Comparison of ENCODE assay signal across 22 cellular contexts in the genomic region with DNA sequence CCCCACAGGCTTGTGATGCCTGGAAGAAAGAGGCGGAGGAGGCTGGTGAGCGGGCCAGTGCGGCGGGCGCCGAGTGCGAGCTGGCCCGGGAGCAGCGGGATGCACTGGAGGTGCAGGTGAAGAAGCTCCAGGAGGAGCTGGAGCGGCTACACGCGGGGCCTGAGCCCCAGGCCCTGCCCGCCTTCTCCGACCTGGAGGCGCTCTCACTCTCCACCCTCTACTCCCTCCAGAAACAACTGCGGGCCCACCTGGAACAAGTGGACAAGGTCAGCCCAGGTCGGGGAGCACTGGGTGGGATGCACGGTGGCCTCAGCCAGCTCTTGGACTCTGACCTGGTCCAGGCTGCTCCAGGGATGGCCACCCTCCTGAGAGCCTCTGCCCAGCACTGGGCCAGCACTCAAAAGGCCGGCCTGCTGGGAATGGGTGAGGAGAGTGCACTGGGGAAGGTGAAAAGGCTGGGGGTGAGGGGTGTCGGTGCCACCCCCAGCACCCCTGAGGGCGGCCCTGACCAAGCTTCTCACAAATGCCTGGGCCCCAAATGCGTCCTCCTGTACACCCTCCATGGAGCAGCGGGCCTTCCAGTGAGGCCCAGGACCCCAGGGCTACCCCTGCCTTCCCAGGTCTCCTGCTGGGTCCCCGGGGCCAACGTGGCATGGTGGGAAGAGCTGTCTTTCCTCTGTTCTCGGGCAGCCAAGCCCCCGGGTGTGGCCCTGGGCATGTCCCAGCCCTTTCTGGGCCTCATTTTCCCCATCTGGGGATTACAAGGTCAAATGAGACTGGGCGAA. TPM values are rescaled to one million over a fixed set of nuclear protein-coding genes. Genes with fewer than 3 reads are reported as not detected.
DNase-seq lines count a peak whose midpoint lies in the region; ATAC-seq, FAIRE-seq and TF ChIP-seq lines count a peak whose summit lies in the region.
"Had no signal": no experiment of that assay in that cellular context is flagged by ENCODE, and none has a peak within 500 bp of the region (broad histone marks: within the 10 kb centered on the region; RNA-seq: fewer than 3 reads in every experiment).

No MANE protein-coding gene starts in this region.

- TF ChIP-seq RAD21 in GM12878 (IDR thresholded peaks at IDR 0.05; ENCODE audit: insufficient read depth, low read depth, low read length): no peak

- FAIRE-seq in GM12878 (lab: Jason Lieb, UNC): no peak
- FAIRE-seq: endometrium had no signal

- TF ChIP-seq CTCF in right atrium auricular region (IDR thresholded peaks at IDR 0.05): no peak
- no peak for TF ChIP-seq CTCF in GM12878 (IDR thresholded peaks at IDR 0.05 in 2 of 3, conservative IDR thresholded peaks at IDR 0.05 in 1 of 3; ENCODE audit: control insufficient read depth in 2 of 3, extremely low read depth in 1 of 3, insufficient read depth in 1 of 3, low read depth in 3 of 3, low read length in 3 of 3)
- no peak for TF ChIP-seq CTCF in neutrophil (IDR thresholded peaks at IDR 0.05)

- peak; percentile 57; the same call in 1 of the 2 replicates for TF ChIP-seq POLR2A in GM12878 (IDR thresholded peaks at IDR 0.05; ENCODE audit: low read depth, low read length)

- H3K4me3 ChIP-seq in right cardiac atrium (ENCODE audit: low read length): no peak overlapping the region
- H3K4me3 ChIP-seq in right atrium auricular region: no peak overlapping the region
- no peak overlapping the region for H3K4me3 ChIP-seq in GM12878
- H3K4me3 ChIP-seq in neutrophil (ENCODE audit: low read depth in 1 of 2, low read length in 1 of 2): no peak overlapping the region
- H3K4me3 ChIP-seq: gastroesophageal sphincter, GM23338, skin epidermis, upper lobe of left lung had no signal

- peak in 2 of 3 donors; percentile 40 to 53 for DNase-seq in right cardiac atrium
- DNase-seq in right atrium auricular region (ENCODE audit: low spot score): no peak
- DNase-seq in GM12878 (ENCODE audit: low read depth, low spot score): no peak
- DNase-seq in NCI-H69 (lab: John Stamatoyannopoulos, UW): no peak
- DNase-seq in DMS79 treated with DMSO at 0.1 percent for 48 hours (lab: John Stamatoyannopoulos, UW): no peak
- DNase-seq: activated CD4-positive, alpha-beta T cell treated with anti-CD3 and anti-CD28 coated beads, Interleukin-2, amount 10 ng/mL, durations not matched to agents 7 days and 5 days; activated naive CD4-positive, alpha-beta T cell treated with anti-CD3 and anti-CD28 coated beads for 36 hours; Calu3; HFFc6; hippocampal formation; mesendoderm; OCI-M1; Right ventricle myocardium superior; stimulated activated CD8-positive, alpha-beta memory T cell treated with anti-CD3 and anti-CD28 coated beads, Interleukin-4, amount 100 ng/mL, for 48 hours; upper lobe of left lung had no signal

- H3K27ac ChIP-seq in right cardiac atrium (ENCODE audit: low read length) (no peak overlapping the region), right atrium auricular region (no peak overlapping the region), GM12878 (ENCODE audit: control insufficient read depth, insufficient read depth) (no peak overlapping the region), neutrophil (peak overlapping the region; percentile 23)
- H3K27ac ChIP-seq: C4-2B, upper lobe of left lung had no signal

- H4K20me1 ChIP-seq in GM12878 (ENCODE audit: control insufficient read depth, insufficient read depth): no peaks in the 10 kb centered on the region

- BruUV-seq in GM12878 (replicated peaks; lab: Mats Ljungman, UMichigan): no TSS peak

- no peak for TF ChIP-seq EP300 in GM12878 (IDR thresholded peaks at IDR 0.05; ENCODE audit: borderline replicate concordance in 1 of 2, control insufficient read depth in 1 of 2, low read depth in 2 of 2, low read length in 2 of 2)

- WGBS in right cardiac atrium: 86% methylated on average over 28 of the region's 28 CpGs
- 94% methylated on average over 19 of the region's 28 CpGs for WGBS in GM12878 (ENCODE audit: insufficient coverage, insufficient replicate concordance, low lambda C conversion rate, missing lambda C conversion rate)

- H3K36me3 ChIP-seq in right atrium auricular region: peaks cover 63% of the 10 kb centered on the region
- H3K36me3 ChIP-seq in GM12878 (ENCODE audit: control insufficient read depth in 2 of 2, insufficient read depth in 2 of 2, low read length in 1 of 2): peaks cover 14% of the 10 kb centered on the region in 2 experiments; a peak in 3 of 4 replicates
- peaks cover 83% of the 10 kb centered on the region for H3K36me3 ChIP-seq in neutrophil

- in situ Hi-C loops in GM12878 (cut with MboI): no loop called here

- H3K4me1 ChIP-seq in right cardiac atrium (ENCODE audit: control insufficient read depth, insufficient read depth, low read length) (peaks cover 9% of the 10 kb centered on the region), right atrium auricular region (peaks cover 0 to 36% of the 10 kb centered on the region in 2 donors), GM12878 (ENCODE audit: control insufficient read depth, insufficient read depth, low read length) (no peaks in the 10 kb centered on the region), neutrophil (ENCODE audit: control insufficient read depth in 1 of 2, insufficient read depth in 1 of 2, low read depth in 1 of 2, low read length in 1 of 2) (no peaks in the 10 kb centered on the region)

- no peak for ATAC-seq in right cardiac atrium
- ATAC-seq in GM12878: no peak
- ATAC-seq in HG03108 (IDR thresholded peaks at IDR 0.05; ENCODE audit: unreplicated experiment): no peak
- ATAC-seq: gastroesophageal sphincter, GM23338 had no signal

- POLR2A ChIA-PET in GM12878 (lab: Charles Lee): interaction anchor here (0.6 to 2.0 kb wide), 4 partner anchors 15 to 81 kb away, joined by 3 to 7 read pairs (median 4); partner anchors contain the start of gene WBP2

- no peaks in the 10 kb centered on the region for H3K79me2 ChIP-seq in GM12878 (ENCODE audit: control insufficient read depth, insufficient read depth, low read length)

- no peak overlapping the region for H2AFZ ChIP-seq in GM12878 (ENCODE audit: control insufficient read depth, low read depth, low read length)
- H2AFZ ChIP-seq: GM23338 had no signal

- intact Hi-C loops in right cardiac atrium (cut with DNase I) (no loop called here), GM12878 (cut with micrococcal nuclease; ENCODE audit: unreplicated experiment) (no loop called here)

- CTCF ChIA-PET in GM12878 (lab: Yijun Ruan, JAX): interaction anchor here (0.5 kb wide), 1 partner anchor 27 kb away, joined by 4 read pairs; no protein-coding TSS in a partner anchor

- H3K27me3 ChIP-seq in right cardiac atrium (ENCODE audit: control insufficient read depth, insufficient read depth): no peaks in the 10 kb centered on the region
- H3K27me3 ChIP-seq in right atrium auricular region: no peaks in the 10 kb centered on the region
- no peaks in the 10 kb centered on the region for H3K27me3 ChIP-seq in GM12878 (replicated peaks in 1 of 2; ENCODE audit: control insufficient read depth in 2 of 2, insufficient read depth in 2 of 2, low read length in 1 of 2)
- H3K27me3 ChIP-seq in neutrophil: no peaks in the 10 kb centered on the region
- H3K27me3 ChIP-seq: gastroesophageal sphincter, upper lobe of left lung had no signal

- SMC1A ChIA-PET in GM12878 (lab: Charles Lee; ENCODE audit: uncharacterized antibody, unreplicated experiment): no interaction called here

- no peaks in the 10 kb centered on the region for H3K9me3 ChIP-seq in right cardiac atrium (ENCODE audit: control insufficient read depth, low read length)
- no peaks in the 10 kb centered on the region for H3K9me3 ChIP-seq in right atrium auricular region
- no peaks in the 10 kb centered on the region for H3K9me3 ChIP-seq in GM12878 (replicated peaks; ENCODE audit: control insufficient read depth, insufficient read depth, low read length)
- H3K9me3 ChIP-seq in neutrophil: no peaks in the 10 kb centered on the region
- H3K9me3 ChIP-seq: gastroesophageal sphincter, upper lobe of left lung had no signal

- no peak overlapping the region for H3K9ac ChIP-seq in GM12878 (ENCODE audit: control insufficient read depth, insufficient read depth, low read length)

- RAD21 ChIA-PET in GM12878 (lab: Charles Lee; ENCODE audit: unreplicated experiment): no interaction called here

- H3K4me2 ChIP-seq in GM12878 (ENCODE audit: control insufficient read depth, insufficient read depth): no peak overlapping the region
- H3K4me2 ChIP-seq: GM23338 had no signal

RNA-seq across cellular contexts. Expression of gene UNC13D, which starts 20.8 kb away (rescaled TPM):
- 10 to 100 TPM; 12.6 to 30.4 (median 27.4) TPM for total RNA-seq in right cardiac atrium
- 18.8 TPM for polyA plus RNA-seq in right cardiac atrium
- total RNA-seq in right atrium auricular region: 10 to 100 TPM; 11.1 to 25.9 TPM
- 128 and 142 TPM in 2 replicates for total RNA-seq in GM12878 (2013; cell fraction: nucleolus; rRNA removed)
- total RNA-seq in GM12878 (2014; rRNA removed): 37.9 and 45.2 TPM in 2 replicates
- total RNA-seq in GM12878 (2014; rRNA removed; fragmentation: Illumina TruSeq; extraction: Trizol): 10.0 and 10.3 TPM in 2 replicates
- 58.6 and 63.9 TPM in 2 replicates for total RNA-seq in GM12878 (2021)
- polyA plus RNA-seq in GM12878 (2011; ENCODE audit: low read depth): 46.6 TPM
- 9.2 and 15.5 TPM in 2 replicates for polyA plus RNA-seq in GM12878 (2011; rRNA removed)
- 11.1 and 15.5 TPM in 2 replicates for polyA plus RNA-seq in GM12878 (2011; cell fraction: cytosol; rRNA removed)
- polyA plus RNA-seq in GM12878 (2011; cell fraction: nucleus; rRNA removed): 157 and 179 TPM in 2 replicates
- 42.6 and 46.6 TPM in 2 replicates for polyA plus RNA-seq in GM12878 (2012)
- 4.0 and 14.4 TPM in 2 replicates for polyA plus RNA-seq in GM12878 (2014; fragmentation: Illumina TruSeq; extraction: Trizol)
- 1 to 10 TPM in 1 of 2 experiments, under 1 TPM in 1; 0.32 to 1.6 TPM for polyA plus RNA-seq in GM12878 (2014; fragmentation: Nextera tagmentation; extraction: Ambion mirVana)
- polyA plus RNA-seq in GM12878 (2014; rRNA removed): 37.1 and 46.0 TPM in 2 replicates
- 10 to 100 TPM; 34.9 to 37.4 TPM for polyA plus RNA-seq in GM12878 (2016; fragmentation: Nextera tagmentation; extraction: Ambion mirVana)
- polyA minus RNA-seq in GM12878 (2011; rRNA and poly(A)+ RNA removed): 12.5 and 23.1 TPM in 2 replicates
- 9.7 and 12.6 TPM in 2 replicates for polyA minus RNA-seq in GM12878 (2011; cell fraction: cytosol; rRNA and poly(A)+ RNA removed)
- polyA minus RNA-seq in GM12878 (2011; cell fraction: nucleus; rRNA and poly(A)+ RNA removed): 47.1 and 66.4 TPM in 2 replicates

RNA-seq across cellular contexts. Expression of gene WBP2, which starts 31.7 kb away (rescaled TPM):
- 100 to 1,000 TPM; 112 to 128 (median 118) TPM for total RNA-seq in right cardiac atrium
- polyA plus RNA-seq in right cardiac atrium: 109 TPM
- total RNA-seq in right atrium auricular region: 100 to 1,000 TPM in 1 of 2 donors, 10 to 100 TPM in 1; 100.0 to 163 TPM
- 24.5 and 27.7 TPM in 2 replicates for total RNA-seq in GM12878 (2013; cell fraction: nucleolus; rRNA removed)
- 26.0 and 28.4 TPM in 2 replicates for total RNA-seq in GM12878 (2014; rRNA removed)
- total RNA-seq in GM12878 (2014; rRNA removed; fragmentation: Illumina TruSeq; extraction: Trizol): 11.8 and 12.1 TPM in 2 replicates
- total RNA-seq in GM12878 (2021): 53.9 and 56.4 TPM in 2 replicates
- 45.2 TPM for polyA plus RNA-seq in GM12878 (2011; ENCODE audit: low read depth)
- 12.7 and 18.6 TPM in 2 replicates for polyA plus RNA-seq in GM12878 (2011; rRNA removed)
- polyA plus RNA-seq in GM12878 (2011; cell fraction: cytosol; rRNA removed): 18.8 and 21.9 TPM in 2 replicates
- polyA plus RNA-seq in GM12878 (2011; cell fraction: nucleus; rRNA removed): 60.2 and 65.4 TPM in 2 replicates
- polyA plus RNA-seq in GM12878 (2012): 80.3 and 82.1 TPM in 2 replicates
- polyA plus RNA-seq in GM12878 (2014; fragmentation: Illumina TruSeq; extraction: Trizol): 40.8 and 53.4 TPM in 2 replicates
- polyA plus RNA-seq in GM12878 (2014; fragmentation: Nextera tagmentation; extraction: Ambion mirVana): 1 to 10 TPM; 1.5 to 3.0 TPM
- 26.6 and 30.9 TPM in 2 replicates for polyA plus RNA-seq in GM12878 (2014; rRNA removed)
- polyA plus RNA-seq in GM12878 (2016; fragmentation: Nextera tagmentation; extraction: Ambion mirVana): 10 to 100 TPM; 49.8 to 57.3 TPM
- 20.7 and 21.9 TPM in 2 replicates for polyA minus RNA-seq in GM12878 (2011; rRNA and poly(A)+ RNA removed)
- 11.9 and 13.1 TPM in 2 replicates for polyA minus RNA-seq in GM12878 (2011; cell fraction: cytosol; rRNA and poly(A)+ RNA removed)
- 21.2 and 23.5 TPM in 2 replicates for polyA minus RNA-seq in GM12878 (2011; cell fraction: nucleus; rRNA and poly(A)+ RNA removed)

RNA-seq across cellular contexts. Expression of gene UNK, which starts 38.8 kb away (rescaled TPM):
- total RNA-seq in right cardiac atrium (10 to 100 TPM; 18.2 to 22.5 (median 19.9) TPM), right atrium auricular region (10 to 100 TPM; 18.8 to 25.3 TPM), GM12878 (2014; rRNA removed) (26.7 and 32.6 TPM in 2 replicates), GM12878 (2014; rRNA removed; fragmentation: Illumina TruSeq; extraction: Trizol) (23.8 and 25.9 TPM in 2 replicates), GM12878 (2021) (32.2 and 34.5 TPM in 2 replicates)
- polyA plus RNA-seq in right cardiac atrium (20.8 TPM), GM12878 (2011; rRNA removed) (30.8 and 33.2 TPM in 2 replicates), GM12878 (2014; fragmentation: Illumina TruSeq; extraction: Trizol) (25.2 and 26.9 TPM in 2 replicates), GM12878 (2014; fragmentation: Nextera tagmentation; extraction: Ambion mirVana) (10 to 100 TPM in 1 of 2 experiments, 1 to 10 TPM in 1; 8.9 to 11.9 TPM), GM12878 (2014; rRNA removed) (29.7 and 31.1 TPM in 2 replicates), GM12878 (2016; fragmentation: Nextera tagmentation; extraction: Ambion mirVana) (10 to 100 TPM; 27.6 to 27.8 TPM)
- 197 and 212 TPM in 2 replicates for total RNA-seq in GM12878 (2013; cell fraction: nucleolus; rRNA removed)
- polyA plus RNA-seq in GM12878 (2011; ENCODE audit: low read depth): 6.2 TPM
- 17.2 and 20.1 TPM in 2 replicates for polyA plus RNA-seq in GM12878 (2011; cell fraction: cytosol; rRNA removed)
- polyA plus RNA-seq in GM12878 (2011; cell fraction: nucleus; rRNA removed): 36.8 and 48.3 TPM in 2 replicates
- 18.8 and 20.3 TPM in 2 replicates for polyA plus RNA-seq in GM12878 (2012)
- 48.5 and 52.4 TPM in 2 replicates for polyA minus RNA-seq in GM12878 (2011; rRNA and poly(A)+ RNA removed)
- 11.5 and 12.8 TPM in 2 replicates for polyA minus RNA-seq in GM12878 (2011; cell fraction: cytosol; rRNA and poly(A)+ RNA removed)
- 41.1 and 51.5 TPM in 2 replicates for polyA minus RNA-seq in GM12878 (2011; cell fraction: nucleus; rRNA and poly(A)+ RNA removed)

RNA-seq across cellular contexts. Expression of gene TRIM47, which starts 54.9 kb away (rescaled TPM):
- total RNA-seq in right cardiac atrium: 10 to 100 TPM; 24.1 to 25.9 (median 25.3) TPM
- 19.2 TPM for polyA plus RNA-seq in right cardiac atrium
- 10 to 100 TPM; 16.8 to 24.8 TPM for total RNA-seq in right atrium auricular region
- 4.6 and 7.4 TPM in 2 replicates for total RNA-seq in GM12878 (2013; cell fraction: nucleolus; rRNA removed)
- total RNA-seq in GM12878 (2014; rRNA removed): 9.6 and 9.8 TPM in 2 replicates
- 3.7 and 4.3 TPM in 2 replicates for total RNA-seq in GM12878 (2014; rRNA removed; fragmentation: Illumina TruSeq; extraction: Trizol)
- 8.6 and 9.8 TPM in 2 replicates for total RNA-seq in GM12878 (2021)
- polyA plus RNA-seq in GM12878 (2011; ENCODE audit: low read depth): 0.16 TPM
- polyA plus RNA-seq in GM12878 (2011; rRNA removed): 0.12 and 0.35 TPM in 2 replicates
- 0.64 and 0.93 TPM in 2 replicates for polyA plus RNA-seq in GM12878 (2011; cell fraction: cytosol; rRNA removed)
- polyA plus RNA-seq in GM12878 (2011; cell fraction: nucleus; rRNA removed): 0.48 and 1.5 TPM in 2 replicates
- polyA plus RNA-seq in GM12878 (2012): 0.67 and 0.97 TPM in 2 replicates
- polyA plus RNA-seq in GM12878 (2014; fragmentation: Illumina TruSeq; extraction: Trizol): 0.84 and 4.6 TPM in 2 replicates
- polyA plus RNA-seq in GM12878 (2014; fragmentation: Nextera tagmentation; extraction: Ambion mirVana): 1 to 10 TPM in 1 of 2 experiments, under 1 TPM in 1; 0.79 to 1.8 TPM
- polyA plus RNA-seq in GM12878 (2014; rRNA removed): 8.4 and 11.3 TPM in 2 replicates
- 1 to 10 TPM; 6.1 to 9.7 TPM for polyA plus RNA-seq in GM12878 (2016; fragmentation: Nextera tagmentation; extraction: Ambion mirVana)
- not detected in 2 replicates for polyA minus RNA-seq in GM12878 (2011; rRNA and poly(A)+ RNA removed)
- 0.73 TPM in 1 of 2 replicates, not detected in the other for polyA minus RNA-seq in GM12878 (2011; cell fraction: cytosol; rRNA and poly(A)+ RNA removed)
- 0.96 and 0.97 TPM in 2 replicates for polyA minus RNA-seq in GM12878 (2011; cell fraction: nucleus; rRNA and poly(A)+ RNA removed)

RNA-seq across cellular contexts. Expression of gene GALK1, which starts 58.5 kb away (rescaled TPM):
- total RNA-seq in right cardiac atrium (10 to 100 TPM; 15.9 to 19.5 (median 17.3) TPM), right atrium auricular region (10 to 100 TPM; 19.6 to 21.0 TPM), GM12878 (2014; rRNA removed) (32.6 and 43.2 TPM in 2 replicates), GM12878 (2014; rRNA removed; fragmentation: Illumina TruSeq; extraction: Trizol) (8.7 and 9.2 TPM in 2 replicates), GM12878 (2021) (38.5 and 41.1 TPM in 2 replicates)
- polyA plus RNA-seq in right cardiac atrium (22.6 TPM), GM12878 (2011; rRNA removed) (4.0 and 8.4 TPM in 2 replicates), GM12878 (2014; fragmentation: Illumina TruSeq; extraction: Trizol) (0.25 and 3.6 TPM in 2 replicates), GM12878 (2014; fragmentation: Nextera tagmentation; extraction: Ambion mirVana) (1 to 10 TPM in 1 of 2 experiments, under 1 TPM in 1; 0.21 to 5.9 TPM), GM12878 (2014; rRNA removed) (34.2 and 40.8 TPM in 2 replicates), GM12878 (2016; fragmentation: Nextera tagmentation; extraction: Ambion mirVana) (10 to 100 TPM; 38.1 to 43.8 TPM)
- 12.0 and 15.1 TPM in 2 replicates for total RNA-seq in GM12878 (2013; cell fraction: nucleolus; rRNA removed)
- 8.1 TPM for polyA plus RNA-seq in GM12878 (2011; ENCODE audit: low read depth)
- polyA plus RNA-seq in GM12878 (2011; cell fraction: cytosol; rRNA removed): 15.1 and 25.3 TPM in 2 replicates
- 30.2 and 35.7 TPM in 2 replicates for polyA plus RNA-seq in GM12878 (2011; cell fraction: nucleus; rRNA removed)
- 18.6 and 22.4 TPM in 2 replicates for polyA plus RNA-seq in GM12878 (2012)
- 5.0 and 16.4 TPM in 2 replicates for polyA minus RNA-seq in GM12878 (2011; rRNA and poly(A)+ RNA removed)
- 9.8 and 15.2 TPM in 2 replicates for polyA minus RNA-seq in GM12878 (2011; cell fraction: cytosol; rRNA and poly(A)+ RNA removed)
- polyA minus RNA-seq in GM12878 (2011; cell fraction: nucleus; rRNA and poly(A)+ RNA removed): 9.7 TPM in 2 replicates

Comparison
In these comparisons a context has a peak if more than half of its experiments do, and no peak if none do; other contexts are left out.
1. DNase-seq: peak in right cardiac atrium (2 of 3); none in right atrium auricular region (single experiment), GM12878 (single experiment), NCI-H69 (single experiment) and DMS79 treated with DMSO at 0.1 percent for 48 hours (single experiment).